In the genomic region with DNA sequence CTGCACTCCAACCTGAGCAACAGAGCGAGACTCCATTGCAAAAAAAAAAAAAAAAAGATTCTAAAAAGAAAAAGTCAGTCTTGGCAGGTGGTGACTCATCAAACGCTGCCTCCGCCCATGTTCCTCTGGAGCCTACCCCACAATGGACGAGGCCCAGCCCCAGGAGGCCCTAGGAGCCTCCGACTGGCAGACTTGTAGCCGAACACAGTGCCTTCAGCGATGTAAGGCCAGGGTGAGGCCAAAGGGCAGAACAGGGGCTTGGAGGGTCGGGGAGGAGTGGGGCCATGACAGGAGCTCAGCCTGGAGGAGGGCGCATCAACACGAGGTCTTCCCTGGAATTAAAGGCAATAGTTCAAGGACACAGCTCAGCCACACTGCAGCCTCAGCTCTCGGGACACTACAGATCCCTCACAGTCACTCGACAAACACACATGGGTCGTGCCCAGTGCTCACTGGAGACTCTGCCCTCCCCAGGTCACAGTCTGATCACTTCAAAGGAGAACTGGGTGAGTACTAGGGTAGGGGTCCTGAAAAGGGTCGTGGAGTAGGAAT, we compare ENCODE assay signal across 8 cellular contexts. TPM values are rescaled to one million over a fixed set of nuclear protein-coding genes. Genes with fewer than 3 reads are reported as not detected.
DNase-seq lines count a peak whose midpoint lies in the region; ATAC-seq and TF ChIP-seq lines count a peak whose summit lies in the region.

No MANE protein-coding gene starts in this region.

- no peaks in the 10 kb centered on the region for H3K9me3 Mint-ChIP-seq in activated T-helper 1 cell treated with anti-CD3 and anti-CD28 coated beads, Interleukin-12 subunit alpha, Interleukin-12 subunit beta, Interleukin-2, Interleukin-4 antibody, amounts not matched to agents 30 ng/mL and 10 ng/mL and 1 ng/mL, durations not matched to agents 14 hours and 24 hours and 36 hours

- no peaks in the 10 kb centered on the region for H3K27me3 Mint-ChIP-seq in activated T-helper 1 cell treated with anti-CD3 and anti-CD28 coated beads, Interleukin-12 subunit alpha, Interleukin-12 subunit beta, Interleukin-2, Interleukin-4 antibody, amounts not matched to agents 30 ng/mL and 10 ng/mL and 1 ng/mL, durations not matched to agents 14 hours and 24 hours and 36 hours (ENCODE audit: insufficient read depth)

- POLR2A ChIA-PET in RWPE1 (lab: Yijun Ruan, JAX; ENCODE audit: low non-redundant PET) = interaction anchor here (0.6 kb wide), 1 partner anchor 66 kb away, joined by 3 read pairs; no protein-coding TSS in a partner anchor

- peaks cover 22% of the 10 kb centered on the region for H3K36me3 Mint-ChIP-seq in activated T-helper 1 cell treated with anti-CD3 and anti-CD28 coated beads, Interleukin-12 subunit alpha, Interleukin-12 subunit beta, Interleukin-2, Interleukin-4 antibody, amounts not matched to agents 30 ng/mL and 10 ng/mL and 1 ng/mL, durations not matched to agents 14 hours and 24 hours and 36 hours (ENCODE audit: low read depth)

- CTCF ChIA-PET in RWPE1 (lab: Yijun Ruan, JAX) = interaction anchor here (0.6 to 0.9 kb wide), 2 partner anchors 22 to 435 kb away, joined by 3 to 4 read pairs; no protein-coding TSS in a partner anchor

- no peak overlapping the region for H3K4me3 Mint-ChIP-seq in activated T-helper 1 cell treated with anti-CD3 and anti-CD28 coated beads, Interleukin-12 subunit alpha, Interleukin-12 subunit beta, Interleukin-2, Interleukin-4 antibody, amounts not matched to agents 30 ng/mL and 10 ng/mL and 1 ng/mL, durations not matched to agents 14 hours and 24 hours and 36 hours

- H3K36me3 ChIP-seq in aorta (ENCODE audit: control insufficient read depth in 1 of 2, insufficient read depth in 2 of 2, low read length in 1 of 2) = peaks cover 0 to 2% of the 10 kb centered on the region in 2 donors

- peak; percentile 29 for DNase-seq in stimulated activated CD4-positive, alpha-beta T cell treated with anti-CD3 and anti-CD28 coated beads, Interleukin-4, amount 100 ng/mL, for 24 hours
- DNase-seq in stimulated activated CD4-positive, alpha-beta T cell treated with anti-CD3 and anti-CD28 coated beads, Interleukin-1b, Interleukin-23, amount 100 ng/mL, for 48 hours = no peak
- DNase-seq in RWPE1 (ENCODE audit: low spot score) (peak; percentile 61), foreskin keratinocyte (peak in 1 of 2 donors; percentile 56), aorta (peak; percentile 75 to 87), NCI-H1694 treated with DMSO at 0.1 percent for 48 hours (lab: John Stamatoyannopoulos, UW) (no peak)
- no peak for DNase-seq in activated T-helper 1 cell treated with anti-CD3 and anti-CD28 coated beads, Interleukin-12 subunit alpha, Interleukin-12 subunit beta, Interleukin-2, Interleukin-4 antibody, amounts not matched to agents 30 ng/mL and 10 ng/mL and 1 ng/mL, durations not matched to agents 14 hours and 24 hours and 36 hours (ENCODE audit: low spot score)

- TF ChIP-seq CTCF in RWPE1 (conservative IDR thresholded peaks at IDR 0.05; ENCODE audit: low read depth) (no peak), foreskin keratinocyte (conservative IDR thresholded peaks at IDR 0.05) (no peak)

- H3K27me3 ChIP-seq in foreskin keratinocyte (no peaks in the 10 kb centered on the region), aorta (ENCODE audit: control insufficient read depth in 1 of 2, insufficient read depth in 2 of 2, low read length in 1 of 2) (no peaks in the 10 kb centered on the region)

- peaks cover under 1% of the 10 kb centered on the region for H3K4me1 Mint-ChIP-seq in activated T-helper 1 cell treated with anti-CD3 and anti-CD28 coated beads, Interleukin-12 subunit alpha, Interleukin-12 subunit beta, Interleukin-2, Interleukin-4 antibody, amounts not matched to agents 30 ng/mL and 10 ng/mL and 1 ng/mL, durations not matched to agents 14 hours and 24 hours and 36 hours (ENCODE audit: low read depth)

- ATAC-seq in foreskin keratinocyte = peak; percentile 65
- peak; percentile 55 for ATAC-seq in aorta (ENCODE audit: low FRiP score)
- no peak for ATAC-seq in GM21515 (IDR thresholded peaks at IDR 0.05; ENCODE audit: unreplicated experiment)

- WGBS in aorta, 2 donors = 43 to 45% methylated on average over 14 of the region's 14 CpGs

- no peaks in the 10 kb centered on the region for H3K9me3 ChIP-seq in aorta (ENCODE audit: control insufficient read depth, low read length)

- H3K4me3 ChIP-seq in aorta (ENCODE audit: low read length in 2 of 2) = no peak overlapping the region

- intact Hi-C loops in aorta (cut with DNase I) = no loop called here
- intact Hi-C loops in activated T-helper 1 cell treated with anti-CD3 and anti-CD28 coated beads, Interleukin-12 subunit alpha, Interleukin-12 subunit beta, Interleukin-2, Interleukin-4 antibody, amounts not matched to agents 30 ng/mL and 10 ng/mL and 1 ng/mL, durations not matched to agents 14 hours and 24 hours and 36 hours (cut with micrococcal nuclease) = no loop called here

- no peaks in the 10 kb centered on the region for H3K4me1 ChIP-seq in foreskin keratinocyte
- H3K4me1 ChIP-seq in aorta (ENCODE audit: control insufficient read depth in 1 of 2, insufficient read depth in 2 of 2, low read length in 2 of 2) = no peaks in the 10 kb centered on the region

- H3K27ac Mint-ChIP-seq in activated T-helper 1 cell treated with anti-CD3 and anti-CD28 coated beads, Interleukin-12 subunit alpha, Interleukin-12 subunit beta, Interleukin-2, Interleukin-4 antibody, amounts not matched to agents 30 ng/mL and 10 ng/mL and 1 ng/mL, durations not matched to agents 14 hours and 24 hours and 36 hours = no peak overlapping the region

- H3K27ac ChIP-seq in RWPE1 (peak overlapping the region; percentile 72), foreskin keratinocyte (no peak overlapping the region), aorta (ENCODE audit: low read depth in 1 of 2, low read length in 2 of 2) (no peak overlapping the region)

RNA-seq across cellular contexts. Expression of a gene that starts 5.1 kb away (rescaled TPM):
- total RNA-seq in foreskin keratinocyte (20.7 and 21.5 TPM in 2 replicates), aorta (10 to 100 TPM; 18.7 to 24.0 TPM)
- polyA plus RNA-seq in foreskin keratinocyte (33.1 and 36.8 TPM in 2 replicates), aorta (10 to 100 TPM; 47.3 to 75.2 TPM)
- 34.6 and 36.0 TPM in 2 replicates for total RNA-seq in activated T-helper 1 cell treated with anti-CD3 and anti-CD28 coated beads, Interleukin-12 subunit alpha, Interleukin-12 subunit beta, Interleukin-2, Interleukin-4 antibody, amounts not matched to agents 30 ng/mL and 10 ng/mL and 1 ng/mL, durations not matched to agents 14 hours and 24 hours and 36 hours

RNA-seq across cellular contexts. Expression of a gene that starts 5.7 kb away (rescaled TPM):
- total RNA-seq in foreskin keratinocyte (12.3 and 14.4 TPM in 2 replicates), aorta (10 to 100 TPM; 10.2 to 23.0 TPM)
- polyA plus RNA-seq in foreskin keratinocyte (16.7 and 21.7 TPM in 2 replicates), aorta (10 to 100 TPM; 26.1 to 26.2 TPM)
- total RNA-seq in activated T-helper 1 cell treated with anti-CD3 and anti-CD28 coated beads, Interleukin-12 subunit alpha, Interleukin-12 subunit beta, Interleukin-2, Interleukin-4 antibody, amounts not matched to agents 30 ng/mL and 10 ng/mL and 1 ng/mL, durations not matched to agents 14 hours and 24 hours and 36 hours = 17.0 and 19.6 TPM in 2 replicates

RNA-seq across cellular contexts. Expression of a gene that starts 25.4 kb away (rescaled TPM):
- total RNA-seq in foreskin keratinocyte (30.2 and 35.3 TPM in 2 replicates), aorta (10 to 100 TPM; 23.1 to 27.7 TPM)
- polyA plus RNA-seq in foreskin keratinocyte (37.9 and 41.6 TPM in 2 replicates), aorta (10 to 100 TPM; 10.4 to 19.9 TPM)
- total RNA-seq in activated T-helper 1 cell treated with anti-CD3 and anti-CD28 coated beads, Interleukin-12 subunit alpha, Interleukin-12 subunit beta, Interleukin-2, Interleukin-4 antibody, amounts not matched to agents 30 ng/mL and 10 ng/mL and 1 ng/mL, durations not matched to agents 14 hours and 24 hours and 36 hours = 14.3 and 14.4 TPM in 2 replicates

RNA-seq across cellular contexts. Expression of a gene that starts 44.3 kb away (rescaled TPM):
- total RNA-seq in foreskin keratinocyte = not detected in 2 replicates
- polyA plus RNA-seq in foreskin keratinocyte = 0.04 TPM in 1 of 2 replicates, not detected in the other
- total RNA-seq in aorta = 10 to 100 TPM in 1 of 2 donors, 1 to 10 TPM in 1; 4.6 to 12.8 TPM
- polyA plus RNA-seq in aorta = under 1 TPM; 0.13 to 0.61 TPM
- 0.10 and 0.26 TPM in 2 replicates for total RNA-seq in activated T-helper 1 cell treated with anti-CD3 and anti-CD28 coated beads, Interleukin-12 subunit alpha, Interleukin-12 subunit beta, Interleukin-2, Interleukin-4 antibody, amounts not matched to agents 30 ng/mL and 10 ng/mL and 1 ng/mL, durations not matched to agents 14 hours and 24 hours and 36 hours

RNA-seq across cellular contexts. Expression of a gene that starts 47.0 kb away (rescaled TPM):
- 95.7 and 95.9 TPM in 2 replicates for total RNA-seq in foreskin keratinocyte
- polyA plus RNA-seq in foreskin keratinocyte = 119 and 122 TPM in 2 replicates
- 10 to 100 TPM; 55.8 to 63.2 TPM for total RNA-seq in aorta
- polyA plus RNA-seq in aorta = 100 to 1,000 TPM in 1 of 2 donors, 10 to 100 TPM in 1; 83.6 to 102 TPM
- 114 and 120 TPM in 2 replicates for total RNA-seq in activated T-helper 1 cell treated with anti-CD3 and anti-CD28 coated beads, Interleukin-12 subunit alpha, Interleukin-12 subunit beta, Interleukin-2, Interleukin-4 antibody, amounts not matched to agents 30 ng/mL and 10 ng/mL and 1 ng/mL, durations not matched to agents 14 hours and 24 hours and 36 hours

Comparison
In these comparisons a context has a peak if more than half of its experiments do, and no peak if none do; other contexts are left out.
1. DNase-seq: peak in stimulated activated CD4-positive, alpha-beta T cell treated with anti-CD3 and anti-CD28 coated beads, Interleukin-4, amount 100 ng/mL, for 24 hours (single experiment), RWPE1 (single experiment) and aorta (2 of 2); none in stimulated activated CD4-positive, alpha-beta T cell treated with anti-CD3 and anti-CD28 coated beads, Interleukin-1b, Interleukin-23, amount 100 ng/mL, for 48 hours (single experiment), NCI-H1694 treated with DMSO at 0.1 percent for 48 hours (single experiment) and activated T-helper 1 cell treated with anti-CD3 and anti-CD28 coated beads, Interleukin-12 subunit alpha, Interleukin-12 subunit beta, Interleukin-2, Interleukin-4 antibody, amounts not matched to agents 30 ng/mL and 10 ng/mL and 1 ng/mL, durations not matched to agents 14 hours and 24 hours and 36 hours (single experiment).